ENCODE assay signal across 8 cellular contexts in genomic region chr18:46917808-46918600, GRCh38. TPM values are rescaled to one million over a fixed set of nuclear protein-coding genes. Genes with fewer than 3 reads are reported as not detected.
DNase-seq lines count a peak whose midpoint lies in the region; ATAC-seq and TF ChIP-seq lines count a peak whose summit lies in the region.

No MANE protein-coding gene starts in this region.

- no peaks in the 10 kb centered on the region for H3K36me3 ChIP-seq in gastrocnemius medialis

- intact Hi-C loops in gastrocnemius medialis (cut with DNase I; ENCODE audit: low total_unique reads): loop anchor here (1.0 to 5.0 kb wide), 3 partner anchors 21 to 161 kb away; partner anchors contain the start of gene ST8SIA5

- peak overlapping the region; percentile 95 for H3K27ac ChIP-seq in angular gyrus (ENCODE audit: low read depth, low read length)
- peak overlapping the region; percentile 92 to 99 (median 96) for H3K27ac ChIP-seq in gastrocnemius medialis

- DNase-seq in NCI-H2196 (lab: John Stamatoyannopoulos, UW; ENCODE audit: unreplicated experiment) (peak; percentile 28), NCI-H2196 treated with DMSO at 0.1 percent for 48 hours (lab: John Stamatoyannopoulos, UW; ENCODE audit: unreplicated experiment) (no peak), NB4 (ENCODE audit: low read depth) (peak; percentile 50), gastrocnemius medialis (peak; percentile 30 to 73), NCI-H69 (lab: John Stamatoyannopoulos, UW) (no peak)

- H3K9me3 ChIP-seq in gastrocnemius medialis: no peaks in the 10 kb centered on the region

- no peaks in the 10 kb centered on the region for H3K27me3 ChIP-seq in gastrocnemius medialis

- ATAC-seq in GM21737 (IDR thresholded peaks at IDR 0.05; ENCODE audit: unreplicated experiment) (peak; percentile 7), gastrocnemius medialis (peak; percentile 55 to 63)

- H3K4me1 ChIP-seq in gastrocnemius medialis: peaks cover 30 to 35% of the 10 kb centered on the region in 2 donors

- in situ Hi-C loops in gastrocnemius medialis (cut with MboI; ENCODE audit: low sequenced_read_pairs in 4 of 4): no loop called here

- TF ChIP-seq POLR2A in NB4 (IDR thresholded peaks at IDR 0.05; ENCODE audit: extremely low read depth, insufficient read length) (peak; percentile 7), gastrocnemius medialis (IDR thresholded peaks at IDR 0.05) (no peak)

- TF ChIP-seq CTCF in NB4 (IDR thresholded peaks at IDR 0.05; ENCODE audit: low read depth, low read length) (no peak), gastrocnemius medialis (IDR thresholded peaks at IDR 0.05 in 4 of 5, conservative IDR thresholded peaks at IDR 0.05 in 1 of 5) (no peak)

- H3K4me3 ChIP-seq in NB4 (ENCODE audit: low read depth, low read length) (peak overlapping the region; percentile 78), iPS-11a (ENCODE audit: low read depth, low read length) (peak overlapping the region; percentile 78), gastrocnemius medialis (peak overlapping the region; percentile 74 to 92 (median 80))

RNA-seq across cellular contexts. Expression of gene KATNAL2, which starts 0.6 kb away (rescaled TPM):
- total RNA-seq in gastrocnemius medialis: 1 to 10 TPM in 1 of 4 donors, under 1 TPM in 2, not detected in 1; 0.27 to 2.7 (median 0.52) TPM

RNA-seq across cellular contexts. Expression of gene PIAS2, which starts 0.7 kb away (rescaled TPM):
- total RNA-seq in gastrocnemius medialis: 10 to 100 TPM; 14.9 to 41.2 (median 25.1) TPM

Comparison
In these comparisons a context has a peak if more than half of its experiments do, and no peak if none do; other contexts are left out.
1. DNase-seq: peak in NCI-H2196 (single experiment), NB4 (single experiment) and gastrocnemius medialis (2 of 2); none in NCI-H2196 treated with DMSO at 0.1 percent for 48 hours (single experiment) and NCI-H69 (single experiment).
2. Peak in every context shown above with its lines, with median percentiles within 50 percentile points of each other: H3K4me3 ChIP-seq.